ENCODE assay signal across 18 cellular contexts in genomic region chr4:128846063-128846462, GRCh38. TPM values are rescaled to one million over a fixed set of nuclear protein-coding genes. Genes with fewer than 3 reads are reported as not detected.
DNase-seq lines count a peak whose midpoint lies in the region; ATAC-seq and TF ChIP-seq lines count a peak whose summit lies in the region.
"Had no signal": no experiment of that assay in that cellular context is flagged by ENCODE, and none has a peak within 500 bp of the region (broad histone marks: within the 10 kb centered on the region; RNA-seq: fewer than 3 reads in every experiment).

No MANE protein-coding gene starts in this region.

- H3K4me1 Mint-ChIP-seq in GM23338 = peaks cover 38% of the 10 kb centered on the region

- H3K9me3 Mint-ChIP-seq in GM23338 = no peaks in the 10 kb centered on the region
- H3K9me3 Mint-ChIP-seq: stimulated activated naive CD8-positive, alpha-beta T cell treated with anti-CD3 and anti-CD28 coated beads, Interleukin-15, Interleukin-2, amounts not matched to agents 100 ng/mL and 50 ng/mL, for 24 hours had no signal

- TF ChIP-seq POLR2A in upper lobe of left lung (IDR thresholded peaks at IDR 0.05) = no peak

- H3F3A ChIP-seq in GM23338 (replicated peaks; ENCODE audit: low read depth) = peaks cover 89% of the 10 kb centered on the region

- H3K9me3 ChIP-seq in BLaER1 treated with 17β-estradiol and CSF1 and Interleukin-3, amounts not matched to agents 10 nM and 100 nM (replicated peaks in 1 of 11) = no peaks in the 10 kb centered on the region
- H3K9me3 ChIP-seq in upper lobe of left lung = no peaks in the 10 kb centered on the region
- H3K9me3 ChIP-seq: esophagus muscularis mucosa had no signal

- H3K27ac ChIP-seq in BLaER1 treated with 17β-estradiol and CSF1 and Interleukin-3, amounts not matched to agents 10 nM and 100 nM = peak overlapping the region in 9 of 11 experiments; percentile 46 to 83 (median 77); a peak in 15 of 22 replicates
- H3K27ac ChIP-seq in GM23338 (ENCODE audit: low read depth) (peak overlapping the region; percentile 87), upper lobe of left lung (peak overlapping the region in 1 of 4 donors; percentile 52)
- H3K27ac ChIP-seq: C4-2B had no signal

- no peak overlapping the region for H3K4me3 ChIP-seq in BLaER1 treated with 17β-estradiol and CSF1 and Interleukin-3, amounts not matched to agents 10 nM and 100 nM
- H3K4me3 ChIP-seq in GM23338 (no peak overlapping the region), H7 (ENCODE audit: insufficient read depth, low read depth, low read length) (no peak overlapping the region), upper lobe of left lung (no peak overlapping the region)
- H3K4me3 ChIP-seq: esophagus muscularis mucosa had no signal

- H3K9ac ChIP-seq in BLaER1 treated with 17β-estradiol and CSF1 and Interleukin-3, amounts not matched to agents 10 nM and 100 nM = peak overlapping the region in 3 of 11 experiments; percentile 53 to 64 (median 61); a peak in 4 of 22 replicates

- peaks cover 0 to 33% (median 0%) of the 10 kb centered on the region in 11 experiments; a peak in 5 of 22 replicates for H4K20me1 ChIP-seq in BLaER1 treated with 17β-estradiol and CSF1 and Interleukin-3, amounts not matched to agents 10 nM and 100 nM
- H4K20me1 ChIP-seq in GM23338 (replicated peaks; ENCODE audit: insufficient read depth) = peaks cover 97% of the 10 kb centered on the region

- ATAC-seq in GM23338 (no peak), upper lobe of left lung (ENCODE audit: low FRiP score in 2 of 2) (no peak)

- peaks cover 18% of the 10 kb centered on the region for H3K27me3 Mint-ChIP-seq in GM23338 (ENCODE audit: insufficient read depth, low read depth, poor library complexity)
- H3K27me3 Mint-ChIP-seq: stimulated activated naive CD8-positive, alpha-beta T cell treated with anti-CD3 and anti-CD28 coated beads, Interleukin-15, Interleukin-2, amounts not matched to agents 100 ng/mL and 50 ng/mL, for 24 hours had no signal

- H3K27me3 ChIP-seq in BLaER1 treated with 17β-estradiol and CSF1 and Interleukin-3, amounts not matched to agents 10 nM and 100 nM = no peaks in the 10 kb centered on the region
- H3K27me3 ChIP-seq in GM23338 (ENCODE audit: insufficient read depth) (no peaks in the 10 kb centered on the region), H7 (ENCODE audit: control insufficient read depth, insufficient read depth, low read length) (no peaks in the 10 kb centered on the region), upper lobe of left lung (no peaks in the 10 kb centered on the region)

- H3K36me3 Mint-ChIP-seq in GM23338 (ENCODE audit: low read depth) = peaks cover 98% of the 10 kb centered on the region

- TF ChIP-seq CTCF in GM23338 (conservative IDR thresholded peaks at IDR 0.05; ENCODE audit: low read depth in 2 of 2) = no peak
- no peak for TF ChIP-seq CTCF in upper lobe of left lung (IDR thresholded peaks at IDR 0.05)

- TF ChIP-seq EP300 in upper lobe of left lung (IDR thresholded peaks at IDR 0.05) = no peak

- peak overlapping the region in 6 of 11 experiments; percentile 47 to 82 (median 71); a peak in 10 of 22 replicates for H3K4me2 ChIP-seq in BLaER1 treated with 17β-estradiol and CSF1 and Interleukin-3, amounts not matched to agents 10 nM and 100 nM
- no peak overlapping the region for H3K4me2 ChIP-seq in GM23338

- no peak overlapping the region for H3K4me3 Mint-ChIP-seq in GM23338
- H3K4me3 Mint-ChIP-seq: stimulated activated naive CD8-positive, alpha-beta T cell treated with anti-CD3 and anti-CD28 coated beads, Interleukin-15, Interleukin-2, amounts not matched to agents 100 ng/mL and 50 ng/mL, for 24 hours had no signal

- DNase-seq in GM23338 (ENCODE audit: low spot score) (no peak), NCI-H748 (lab: John Stamatoyannopoulos, UW; ENCODE audit: unreplicated experiment) (peak; percentile 55), left kidney (ENCODE audit: low read depth, low spot score) (peak; percentile 54), UCSD-AML1 (lab: John Stamatoyannopoulos, UW; ENCODE audit: unreplicated experiment) (no peak), COLO829 (ENCODE audit: low spot score) (no peak), H7 (no peak), upper lobe of left lung (no peak)
- DNase-seq: activated CD4-positive, alpha-beta T cell treated with anti-CD3 and anti-CD28 coated beads, Interleukin-2, amount 50 U/mL, for 1 hour; activated naive CD4-positive, alpha-beta T cell treated with Interleukin-2 at 50 U/mL for 16 hours; Karpas-422; mesendoderm; NK-92 treated with Interleukin-12 subunit alpha and Interleukin-12 subunit beta, amount 100 ng/mL, for 24 hours; posterior cingulate gyrus; stimulated activated CD4-positive, alpha-beta T cell treated with anti-CD3 and anti-CD28 coated beads, Interleukin-4, amount 100 ng/mL, for 1 hour had no signal

- peaks cover 2 to 39% (median 21%) of the 10 kb centered on the region in 10 experiments; a peak in 19 of 20 replicates for H3K4me1 ChIP-seq in BLaER1 treated with 17β-estradiol and CSF1 and Interleukin-3, amounts not matched to agents 10 nM and 100 nM
- H3K4me1 ChIP-seq in GM23338 (ENCODE audit: insufficient read depth) = peaks cover 8% of the 10 kb centered on the region; the same call in 1 of the 2 replicates
- peaks cover 0 to 21% (median 15%) of the 10 kb centered on the region in 4 donors for H3K4me1 ChIP-seq in upper lobe of left lung

- H3K36me3 ChIP-seq in BLaER1 treated with 17β-estradiol and CSF1 and Interleukin-3, amounts not matched to agents 10 nM and 100 nM = peaks cover 67 to 100% (median 98%) of the 10 kb centered on the region in 11 experiments
- H3K36me3 ChIP-seq in GM23338 (ENCODE audit: insufficient read depth) = peaks cover 92% of the 10 kb centered on the region
- peaks cover 61% of the 10 kb centered on the region for H3K36me3 ChIP-seq in H7 (replicated peaks; ENCODE audit: control insufficient read depth, insufficient read depth, low read length)
- H3K36me3 ChIP-seq in upper lobe of left lung = peaks cover 28 to 83% (median 54%) of the 10 kb centered on the region in 4 donors

- no peak overlapping the region for H2AFZ ChIP-seq in GM23338

- peak overlapping the region; percentile 75; the same call in 1 of the 2 replicates for H3K27ac Mint-ChIP-seq in GM23338

- peaks cover 100% of the 10 kb centered on the region for H3K79me2 ChIP-seq in GM23338 (replicated peaks; ENCODE audit: insufficient read depth)

- no peaks in the 10 kb centered on the region for H3K9me2 ChIP-seq in GM23338 (ENCODE audit: insufficient read depth)

- 82 to 86% methylated on average over 4 of the region's 4 CpGs for WGBS in upper lobe of left lung, 2 donors

TF ChIP-seq in GM23338, 12 proteins besides CTCF, POLR2A, EP300 and RAD21:
- peak; percentile 6; the same call in 1 of the 2 replicates for TF ChIP-seq POLR2AphosphoS5 (IDR thresholded peaks at IDR 0.05; ENCODE audit: low read depth)
- no peak for TF ChIP-seq JUNB (IDR thresholded peaks at IDR 0.05; ENCODE audit: unreplicated experiment)

RNA-seq across cellular contexts. Expression of gene JADE1, which starts 36.6 kb away (rescaled TPM):
- 156 and 158 TPM in 2 replicates for total RNA-seq in GM23338 (2014; rRNA removed; shearing (Covaris generic))
- 75.5 and 84.2 TPM in 2 replicates for polyA plus RNA-seq in GM23338 (2016; fragmentation: Nextera tagmentation; extraction: Ambion mirVana)
- total RNA-seq in H7 (2014; rRNA removed; shearing (Covaris generic)) = 33.8 and 43.5 TPM in 2 replicates
- 10 to 100 TPM; 26.2 to 46.5 (median 38.1) TPM for total RNA-seq in upper lobe of left lung

Comparison
In these comparisons a context has a peak if more than half of its experiments do, and no peak if none do; other contexts are left out.
1. DNase-seq: peak in NCI-H748 (single experiment) and left kidney (single experiment); none in GM23338 (single experiment), UCSD-AML1 (single experiment), COLO829 (single experiment), H7 (single experiment) and upper lobe of left lung (0 of 2).